9 cellular contexts compared by ENCODE assay signal in the genomic region with DNA sequence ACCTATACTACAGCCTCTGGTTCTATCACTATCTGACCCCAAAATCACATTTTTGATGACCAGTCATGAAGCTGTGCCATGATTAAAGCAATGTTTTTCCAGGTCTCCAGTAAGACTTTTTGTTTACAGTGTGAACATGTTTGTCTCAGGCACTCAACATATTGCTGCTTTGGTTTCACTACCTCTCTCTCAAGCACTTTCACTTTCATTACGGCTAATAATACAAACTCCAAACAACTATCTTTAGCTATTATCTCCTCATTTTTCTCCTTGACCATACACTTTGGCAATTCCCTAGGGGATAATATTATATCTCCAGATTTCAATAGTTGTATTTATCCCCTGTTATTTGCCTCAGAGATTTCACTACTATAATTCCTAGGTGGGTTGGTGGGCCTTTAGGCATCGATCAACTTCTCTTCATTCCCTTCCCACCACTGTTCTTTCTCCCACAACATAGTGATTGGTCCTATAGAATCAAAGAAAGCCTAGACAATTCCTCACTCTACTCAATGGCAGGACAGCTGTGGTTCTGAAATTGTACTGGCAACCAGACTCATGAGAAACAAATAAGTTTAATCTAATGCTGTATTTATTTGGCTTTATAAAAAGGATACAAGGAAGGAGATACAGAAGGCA.
DNase-seq lines count a peak whose midpoint lies in the region; ATAC-seq and TF ChIP-seq lines count a peak whose summit lies in the region.
"Had no signal": no experiment of that assay in that cellular context is flagged by ENCODE, and none has a peak within 500 bp of the region (broad histone marks: within the 10 kb centered on the region; RNA-seq: fewer than 3 reads in every experiment).

No MANE protein-coding gene starts in this region.

- peak overlapping the region; percentile 11 for H3K4me3 Mint-ChIP-seq in stimulated activated effector memory CD8-positive, alpha-beta T cell treated with anti-CD3 and anti-CD28 coated beads, Interleukin-12 subunit alpha, Interleukin-12 subunit beta, amount 100 ng/mL, for 72 hours

- H3K36me3 ChIP-seq in ACC112 (ENCODE audit: insufficient read depth, low read length): no peaks in the 10 kb centered on the region

- peak overlapping the region; percentile 60 for H3K4me3 ChIP-seq in ACC112 (ENCODE audit: low read depth, low read length)
- H3K4me3 ChIP-seq in dorsolateral prefrontal cortex: peak overlapping the region in 13 of 59 donors; percentile 2 to 29 (median 15)

- no peaks in the 10 kb centered on the region for H3K4me1 ChIP-seq in ACC112 (ENCODE audit: control insufficient read depth, insufficient read depth, low read length, unreplicated experiment)

- DNase-seq in RKO (ENCODE audit: low spot score) (peak; percentile 11), ecto neural progenitor cell (ENCODE audit: low spot score) (no peak), dorsolateral prefrontal cortex (no peak), EL (no peak)
- no peak for DNase-seq in stimulated activated effector memory CD8-positive, alpha-beta T cell treated with anti-CD3 and anti-CD28 coated beads, Interleukin-12 subunit alpha, Interleukin-12 subunit beta, amount 100 ng/mL, for 72 hours (ENCODE audit: low spot score in 2 of 2)

- intact Hi-C loops in dorsolateral prefrontal cortex (cut with DNase I): no loop called here

- no peaks in the 10 kb centered on the region for H3K4me1 Mint-ChIP-seq in stimulated activated effector memory CD8-positive, alpha-beta T cell treated with anti-CD3 and anti-CD28 coated beads, Interleukin-12 subunit alpha, Interleukin-12 subunit beta, amount 100 ng/mL, for 72 hours
- H3K4me1 Mint-ChIP-seq: brain had no signal

- no peaks in the 10 kb centered on the region for H3K79me2 ChIP-seq in ACC112 (ENCODE audit: control insufficient read depth, insufficient read depth, low read length, unreplicated experiment)

- H3K27ac ChIP-seq in ACC112 (ENCODE audit: low read depth, low read length) (no peak overlapping the region), dorsolateral prefrontal cortex (no peak overlapping the region)

- no peak overlapping the region for H2AFZ ChIP-seq in ACC112 (ENCODE audit: low read length, unreplicated experiment)

- no peaks in the 10 kb centered on the region for H3K36me3 Mint-ChIP-seq in stimulated activated effector memory CD8-positive, alpha-beta T cell treated with anti-CD3 and anti-CD28 coated beads, Interleukin-12 subunit alpha, Interleukin-12 subunit beta, amount 100 ng/mL, for 72 hours
- H3K36me3 Mint-ChIP-seq: brain had no signal

- H3K9me3 Mint-ChIP-seq in stimulated activated effector memory CD8-positive, alpha-beta T cell treated with anti-CD3 and anti-CD28 coated beads, Interleukin-12 subunit alpha, Interleukin-12 subunit beta, amount 100 ng/mL, for 72 hours: peaks cover 18% of the 10 kb centered on the region
- H3K9me3 Mint-ChIP-seq: brain had no signal

- ATAC-seq in GM18870 (IDR thresholded peaks at IDR 0.05; ENCODE audit: unreplicated experiment) (peak; percentile 89), HG03064 (IDR thresholded peaks at IDR 0.05; ENCODE audit: low read depth, unreplicated experiment) (peak; percentile 70)
- ATAC-seq in stimulated activated effector memory CD8-positive, alpha-beta T cell treated with anti-CD3 and anti-CD28 coated beads, Interleukin-12 subunit alpha, Interleukin-12 subunit beta, amount 100 ng/mL, for 72 hours: no peak

- H3K27ac Mint-ChIP-seq in stimulated activated effector memory CD8-positive, alpha-beta T cell treated with anti-CD3 and anti-CD28 coated beads, Interleukin-12 subunit alpha, Interleukin-12 subunit beta, amount 100 ng/mL, for 72 hours: no peak overlapping the region
- H3K27ac Mint-ChIP-seq: brain had no signal

- no peaks in the 10 kb centered on the region for H3K27me3 ChIP-seq in ACC112 (ENCODE audit: insufficient read depth, low read length)
- no peaks in the 10 kb centered on the region for H3K27me3 ChIP-seq in dorsolateral prefrontal cortex

- no peak for TF ChIP-seq CTCF in dorsolateral prefrontal cortex (IDR thresholded peaks at IDR 0.05 in 54 of 56, conservative IDR thresholded peaks at IDR 0.05 in 2 of 56; ENCODE audit: low read depth in 1 of 56, partially characterized antibody in 56 of 56)
